In genomic region chr12:53967451-53968059, GRCh38 we compare ENCODE assay signal across 27 cellular contexts. TPM values are rescaled to one million over a fixed set of nuclear protein-coding genes. Genes with fewer than 3 reads are reported as not detected.
DNase-seq lines count a peak whose midpoint lies in the region; ATAC-seq and TF ChIP-seq lines count a peak whose summit lies in the region.
"Had no signal": no experiment of that assay in that cellular context is flagged by ENCODE, and none has a peak within 500 bp of the region (broad histone marks: within the 10 kb centered on the region; RNA-seq: fewer than 3 reads in every experiment).

No MANE protein-coding gene starts in this region.

- peaks cover 11% of the 10 kb centered on the region for H3K4me1 ChIP-seq in muscle layer of colon (ENCODE audit: insufficient read depth, low read length)
- peaks cover 14% of the 10 kb centered on the region for H3K4me1 ChIP-seq in suprapubic skin

- TF ChIP-seq CTCF in suprapubic skin (IDR thresholded peaks at IDR 0.05): no peak

- peaks cover 67 to 100% (median 93%) of the 10 kb centered on the region in 5 donors for H3K27me3 Mint-ChIP-seq in naive thymus-derived CD8-positive, alpha-beta T cell

- no peak for ATAC-seq in naive thymus-derived CD8-positive, alpha-beta T cell
- ATAC-seq in GM19324 (IDR thresholded peaks at IDR 0.05; ENCODE audit: low FRiP score, unreplicated experiment): no peak
- ATAC-seq: heart left ventricle; naive thymus-derived CD4-positive, alpha-beta T cell; stimulated activated naive CD8-positive, alpha-beta T cell treated with anti-CD3 and anti-CD28 coated beads, Interleukin-15, amount 100 ng/mL, for 72 hours had no signal

- H3K27ac Mint-ChIP-seq in naive thymus-derived CD8-positive, alpha-beta T cell: peak overlapping the region in 1 of 10 donors; percentile 49
- H3K27ac Mint-ChIP-seq: activated CD4-positive, alpha-beta memory T cell treated with anti-CD3 and anti-CD28 coated beads, Interleukin-2, amount 10 ng/mL, durations not matched to agents 7 days and 5 days; activated T-cell treated with anti-CD3 and anti-CD28 coated beads, Interleukin-2, amount 50 U/mL, for 24 hours; naive thymus-derived CD4-positive, alpha-beta T cell; stimulated activated naive CD8-positive, alpha-beta T cell treated with anti-CD3 and anti-CD28 coated beads, Interleukin-15, amount 100 ng/mL, for 72 hours had no signal

- H3K4me3 ChIP-seq in SK-N-MC: peak overlapping the region; percentile 94
- peak overlapping the region; percentile 31 to 49 for H3K4me3 ChIP-seq in muscle layer of colon (ENCODE audit: low read depth in 1 of 2, low read length in 2 of 2)
- H3K4me3 ChIP-seq in suprapubic skin: peak overlapping the region; percentile 13
- H3K4me3 ChIP-seq: esophagus squamous epithelium, heart left ventricle, upper lobe of left lung had no signal

- H3K36me3 ChIP-seq in SK-N-MC (ENCODE audit: insufficient read depth, low read length) (peaks cover 17% of the 10 kb centered on the region), muscle layer of colon (ENCODE audit: insufficient read depth, low read length) (no peaks in the 10 kb centered on the region), suprapubic skin (no peaks in the 10 kb centered on the region)
- H3K36me3 ChIP-seq: esophagus squamous epithelium, heart left ventricle, upper lobe of left lung, WERI-Rb-1 had no signal

- H3K27ac ChIP-seq in SK-N-MC (peak overlapping the region; percentile 94), muscle layer of colon (ENCODE audit: low read depth, low read length) (peak overlapping the region; percentile 22), suprapubic skin (no peak overlapping the region)
- H3K27ac ChIP-seq: C4-2B, esophagus squamous epithelium, heart left ventricle, upper lobe of left lung, WERI-Rb-1 had no signal

- peaks cover 0 to 8% (median 2%) of the 10 kb centered on the region in 9 donors for H3K9me3 Mint-ChIP-seq in naive thymus-derived CD8-positive, alpha-beta T cell
- H3K9me3 Mint-ChIP-seq: activated CD4-positive, alpha-beta memory T cell treated with anti-CD3 and anti-CD28 coated beads, Interleukin-2, amount 10 ng/mL, durations not matched to agents 7 days and 5 days; activated T-cell treated with anti-CD3 and anti-CD28 coated beads, Interleukin-2, amount 50 U/mL, for 24 hours; stimulated activated naive CD8-positive, alpha-beta T cell treated with anti-CD3 and anti-CD28 coated beads, Interleukin-15, amount 100 ng/mL, for 72 hours had no signal

- no peak for TF ChIP-seq POLR2A in suprapubic skin (IDR thresholded peaks at IDR 0.05)

- TF ChIP-seq EP300 in suprapubic skin (IDR thresholded peaks at IDR 0.05): no peak

- H3K36me3 Mint-ChIP-seq in naive thymus-derived CD8-positive, alpha-beta T cell: peaks cover 3 to 13% (median 7%) of the 10 kb centered on the region in 3 donors

- DNase-seq in NCI-H1417 (lab: John Stamatoyannopoulos, UW): peak in 2 of 3 experiments; percentile 14 to 26
- DNase-seq in NCI-H1417 treated with DMSO at 0.1 percent for 48 hours (lab: John Stamatoyannopoulos, UW): no peak
- no peak for DNase-seq in SK-N-MC (ENCODE audit: low read depth, low spot score)
- no peak for DNase-seq in suprapubic skin (ENCODE audit: low spot score in 2 of 2)
- DNase-seq in naive thymus-derived CD8-positive, alpha-beta T cell: no peak
- DNase-seq in HCEC 1CT: no peak
- DNase-seq: activated CD4-positive, alpha-beta memory T cell treated with anti-CD3 and anti-CD28 coated beads, Interleukin-2, amount 10 ng/mL, durations not matched to agents 7 days and 5 days; activated naive CD4-positive, alpha-beta T cell treated with anti-CD3 and anti-CD28 coated beads, Interleukin-2, amount 50 U/mL, for 16 hours; activated T-cell treated with anti-CD3 and anti-CD28 coated beads, Interleukin-2, amount 50 U/mL, for 24 hours; effector CD8-positive, alpha-beta T cell; esophagus squamous epithelium; heart left ventricle; naive thymus-derived CD4-positive, alpha-beta T cell; NCI-H1092 treated with DMSO at 0.1 percent for 48 hours; NCI-H526; SHP77; small intestine; stimulated activated CD4-positive, alpha-beta T cell treated with anti-CD3 and anti-CD28 coated beads, Interleukin-4, amount 100 ng/mL, for 1 hour; stimulated activated naive CD8-positive, alpha-beta T cell treated with anti-CD3 and anti-CD28 coated beads, Interleukin-15, amount 100 ng/mL, for 72 hours; upper lobe of left lung; WERI-Rb-1 had no signal

- H3K9me3 ChIP-seq in SK-N-MC (ENCODE audit: low read depth, low read length) (no peaks in the 10 kb centered on the region), muscle layer of colon (ENCODE audit: low read length) (no peaks in the 10 kb centered on the region), suprapubic skin (no peaks in the 10 kb centered on the region)
- H3K9me3 ChIP-seq: esophagus squamous epithelium, heart left ventricle, upper lobe of left lung had no signal

- peaks cover 21 to 38% (median 34%) of the 10 kb centered on the region in 4 donors for H3K4me1 Mint-ChIP-seq in naive thymus-derived CD8-positive, alpha-beta T cell

- 35% methylated on average over 6 of the region's 6 CpGs for WGBS in suprapubic skin

- H3K27me3 ChIP-seq in muscle layer of colon (ENCODE audit: control insufficient read depth in 1 of 2, insufficient read depth in 2 of 2, low read length in 2 of 2) (peaks cover 66 to 98% of the 10 kb centered on the region in 2 donors), suprapubic skin (peaks cover 84% of the 10 kb centered on the region)

- H3K9ac ChIP-seq in SK-N-MC (ENCODE audit: insufficient read length): peak overlapping the region; percentile 84
- H3K9ac ChIP-seq in muscle layer of colon (ENCODE audit: low read length): peak overlapping the region; percentile 65

- POLR2A ChIA-PET in naive thymus-derived CD8-positive, alpha-beta T cell (lab: Charles Lee): interaction anchor here (1.4 kb wide), 1 partner anchor 8 kb away, joined by 3 read pairs; no protein-coding TSS in a partner anchor

- peak overlapping the region in 2 of 10 donors; percentile 49 to 56 for H3K4me3 Mint-ChIP-seq in naive thymus-derived CD8-positive, alpha-beta T cell
- H3K4me3 Mint-ChIP-seq: activated CD4-positive, alpha-beta memory T cell treated with anti-CD3 and anti-CD28 coated beads, Interleukin-2, amount 10 ng/mL, durations not matched to agents 7 days and 5 days; activated T-cell treated with anti-CD3 and anti-CD28 coated beads, Interleukin-2, amount 50 U/mL, for 24 hours had no signal

RNA-seq across cellular contexts. Expression of gene HOXC11, which starts 5.4 kb away (rescaled TPM):
- total RNA-seq in suprapubic skin: 1 to 10 TPM; 3.1 to 3.7 (median 3.5) TPM
- total RNA-seq in naive thymus-derived CD8-positive, alpha-beta T cell: not detected
- not detected for polyA plus RNA-seq in naive thymus-derived CD8-positive, alpha-beta T cell
- total RNA-seq: activated CD4-positive, alpha-beta memory T cell treated with anti-CD3 and anti-CD28 coated beads, Interleukin-2, amount 10 ng/mL, durations not matched to agents 7 days and 5 days; cerebellum; esophagus squamous epithelium; heart left ventricle; lung microvascular endothelial cell; naive thymus-derived CD4-positive, alpha-beta T cell; T-helper 2 cell treated with Interferon-gamma antibody and Interleukin-4, amounts not matched to agents 100 ng/mL and 5 ng/mL, for 36 hours; upper lobe of left lung had no signal
- polyA plus RNA-seq: heart left ventricle; naive thymus-derived CD4-positive, alpha-beta T cell had no signal

RNA-seq across cellular contexts. Expression of gene HOTAIR, which starts 7.2 kb away (rescaled TPM):
- total RNA-seq in suprapubic skin: 10 to 100 TPM in 2 of 4 donors, 1 to 10 TPM in 2; 1.4 to 15.7 (median 10.7) TPM
- total RNA-seq in naive thymus-derived CD8-positive, alpha-beta T cell: not detected
- polyA plus RNA-seq in naive thymus-derived CD8-positive, alpha-beta T cell: not detected
- total RNA-seq: activated CD4-positive, alpha-beta memory T cell treated with anti-CD3 and anti-CD28 coated beads, Interleukin-2, amount 10 ng/mL, durations not matched to agents 7 days and 5 days; cerebellum; esophagus squamous epithelium; heart left ventricle; lung microvascular endothelial cell; naive thymus-derived CD4-positive, alpha-beta T cell; T-helper 2 cell treated with Interferon-gamma antibody and Interleukin-4, amounts not matched to agents 100 ng/mL and 5 ng/mL, for 36 hours; upper lobe of left lung had no signal
- polyA plus RNA-seq: heart left ventricle; naive thymus-derived CD4-positive, alpha-beta T cell; small intestine had no signal

RNA-seq across cellular contexts. Expression of gene HOXC12, which starts 12.9 kb away (rescaled TPM):
- total RNA-seq in suprapubic skin: 1 to 10 TPM; 3.7 to 6.8 (median 4.7) TPM
- total RNA-seq in naive thymus-derived CD8-positive, alpha-beta T cell: not detected
- polyA plus RNA-seq in naive thymus-derived CD8-positive, alpha-beta T cell: not detected
- total RNA-seq: activated CD4-positive, alpha-beta memory T cell treated with anti-CD3 and anti-CD28 coated beads, Interleukin-2, amount 10 ng/mL, durations not matched to agents 7 days and 5 days; cerebellum; esophagus squamous epithelium; heart left ventricle; lung microvascular endothelial cell; naive thymus-derived CD4-positive, alpha-beta T cell; T-helper 2 cell treated with Interferon-gamma antibody and Interleukin-4, amounts not matched to agents 100 ng/mL and 5 ng/mL, for 36 hours; upper lobe of left lung had no signal
- polyA plus RNA-seq: heart left ventricle; naive thymus-derived CD4-positive, alpha-beta T cell; small intestine had no signal

RNA-seq across cellular contexts. Expression of gene HOXC10, which starts 17.4 kb away (rescaled TPM):
- total RNA-seq in suprapubic skin: 10 to 100 TPM in 3 of 4 donors, 1 to 10 TPM in 1; 8.8 to 24.7 (median 13.3) TPM
- total RNA-seq in naive thymus-derived CD8-positive, alpha-beta T cell: not detected
- not detected for polyA plus RNA-seq in naive thymus-derived CD8-positive, alpha-beta T cell
- total RNA-seq: activated CD4-positive, alpha-beta memory T cell treated with anti-CD3 and anti-CD28 coated beads, Interleukin-2, amount 10 ng/mL, durations not matched to agents 7 days and 5 days; cerebellum; heart left ventricle; lung microvascular endothelial cell; naive thymus-derived CD4-positive, alpha-beta T cell; T-helper 2 cell treated with Interferon-gamma antibody and Interleukin-4, amounts not matched to agents 100 ng/mL and 5 ng/mL, for 36 hours; upper lobe of left lung had no signal
- polyA plus RNA-seq: heart left ventricle; naive thymus-derived CD4-positive, alpha-beta T cell; small intestine had no signal

RNA-seq across cellular contexts. Expression of gene HOXC13, which starts 28.9 kb away (rescaled TPM):
- 10 to 100 TPM in 2 of 4 donors, 1 to 10 TPM in 2; 5.3 to 16.7 (median 10.2) TPM for total RNA-seq in suprapubic skin
- total RNA-seq in naive thymus-derived CD8-positive, alpha-beta T cell: not detected
- not detected for polyA plus RNA-seq in naive thymus-derived CD8-positive, alpha-beta T cell
- total RNA-seq: activated CD4-positive, alpha-beta memory T cell treated with anti-CD3 and anti-CD28 coated beads, Interleukin-2, amount 10 ng/mL, durations not matched to agents 7 days and 5 days; cerebellum; heart left ventricle; lung microvascular endothelial cell; naive thymus-derived CD4-positive, alpha-beta T cell; T-helper 2 cell treated with Interferon-gamma antibody and Interleukin-4, amounts not matched to agents 100 ng/mL and 5 ng/mL, for 36 hours; upper lobe of left lung had no signal
- polyA plus RNA-seq: heart left ventricle; naive thymus-derived CD4-positive, alpha-beta T cell; small intestine had no signal

Comparison
In these comparisons a context has a peak if more than half of its experiments do, and no peak if none do; other contexts are left out.
1. DNase-seq: peak in NCI-H1417 (2 of 3); none in NCI-H1417 treated with DMSO at 0.1 percent for 48 hours (single experiment), SK-N-MC (single experiment), suprapubic skin (0 of 2), naive thymus-derived CD8-positive, alpha-beta T cell (0 of 10) and HCEC 1CT (single experiment).
2. H3K4me3 ChIP-seq: peak in every context shown above with its lines; median percentile 94 in SK-N-MC; 40 in muscle layer of colon; 13 in suprapubic skin.
3. RNA of gene HOXC11, which starts 5.4 kb away (total RNA-seq): 3.1 to 3.7 TPM in suprapubic skin; not detected in naive thymus-derived CD8-positive, alpha-beta T cell; every median in the first group is over 4 times any median in the second.
4. RNA of gene HOXC12, which starts 12.9 kb away (total RNA-seq): 3.7 to 6.8 TPM in suprapubic skin; not detected in naive thymus-derived CD8-positive, alpha-beta T cell; every median in the first group is over 4 times any median in the second.